In genomic region chr20:46060975-46061374, GRCh38 we compare ENCODE assay signal across 14 cellular contexts. TPM values are rescaled to one million over a fixed set of nuclear protein-coding genes. Genes with fewer than 3 reads are reported as not detected.
DNase-seq lines count a peak whose midpoint lies in the region; ATAC-seq and TF ChIP-seq lines count a peak whose summit lies in the region.
"Had no signal": no experiment of that assay in that cellular context is flagged by ENCODE, and none has a peak within 500 bp of the region (broad histone marks: within the 10 kb centered on the region; RNA-seq: fewer than 3 reads in every experiment).

No MANE protein-coding gene starts in this region.

- H3K4me1 ChIP-seq in CD8-positive, alpha-beta memory T cell (ENCODE audit: insufficient read depth, low read length) = peaks cover 35% of the 10 kb centered on the region
- H3K4me1 ChIP-seq in Loucy (ENCODE audit: insufficient read depth, low read length, poor library complexity, severe bottlenecking) = peaks cover 21% of the 10 kb centered on the region
- peaks cover 37 to 63% (median 52%) of the 10 kb centered on the region in 6 donors for H3K4me1 ChIP-seq in spleen
- peaks cover 16% of the 10 kb centered on the region for H3K4me1 ChIP-seq in testis

- peaks cover 17% of the 10 kb centered on the region for H4K20me1 ChIP-seq in Loucy (ENCODE audit: insufficient read depth, low read length, poor library complexity, severe bottlenecking)

- H3K4me1 Mint-ChIP-seq in CD8-positive, alpha-beta memory T cell = peaks cover 47 to 63% (median 63%) of the 10 kb centered on the region in 3 donors
- peaks cover 89% of the 10 kb centered on the region for H3K4me1 Mint-ChIP-seq in dendritic cell treated with granulocyte-macrophage colony-stimulating factor and Interleukin-4, amounts not matched to agents 40 ng/mL and 50 ng/mL, for 4 days (ENCODE audit: low read depth)

- no peak overlapping the region for H2AFZ ChIP-seq in Loucy (ENCODE audit: low read length)

- no peak for ATAC-seq in HG02610 (IDR thresholded peaks at IDR 0.05; ENCODE audit: unreplicated experiment)
- ATAC-seq: Panc1 had no signal

- H3K4me2 ChIP-seq in Loucy (ENCODE audit: low read depth, low read length, poor library complexity, severe bottlenecking) = peak overlapping the region; percentile 56

- intact Hi-C loops in dendritic cell treated with granulocyte-macrophage colony-stimulating factor and Interleukin-4, amounts not matched to agents 40 ng/mL and 50 ng/mL, for 4 days (cut with micrococcal nuclease) = loop anchor here (2.0 kb wide), 1 partner anchor 58 kb away; the partner anchor contains the start of gene CD40
- intact Hi-C loops in spleen (cut with DNase I; ENCODE audit: low total_unique reads) (no loop called here), testis (cut with DNase I; ENCODE audit: low total_unique reads) (no loop called here), lower leg skin (cut with DNase I; ENCODE audit: low total_unique reads) (no loop called here)

- H3K79me2 ChIP-seq in Loucy (ENCODE audit: insufficient read depth, low read length) = no peaks in the 10 kb centered on the region

- H3K9me3 Mint-ChIP-seq in CD8-positive, alpha-beta memory T cell = no peaks in the 10 kb centered on the region
- H3K9me3 Mint-ChIP-seq in dendritic cell treated with granulocyte-macrophage colony-stimulating factor and Interleukin-4, amounts not matched to agents 40 ng/mL and 50 ng/mL, for 4 days = no peaks in the 10 kb centered on the region
- H3K9me3 Mint-ChIP-seq: activated CD4-positive, alpha-beta T cell treated with anti-CD3 and anti-CD28 coated beads, Interleukin-2, amount 10 ng/mL, durations not matched to agents 24 days and 14 days had no signal

- H3K9me3 ChIP-seq in CD8-positive, alpha-beta memory T cell (ENCODE audit: low read length) = no peaks in the 10 kb centered on the region
- H3K9me3 ChIP-seq in Loucy (ENCODE audit: insufficient read depth, low read depth, low read length) (no peaks in the 10 kb centered on the region), spleen (no peaks in the 10 kb centered on the region), testis (no peaks in the 10 kb centered on the region)

- TF ChIP-seq CTCF in Loucy (conservative IDR thresholded peaks at IDR 0.05; ENCODE audit: low read length) (no peak), spleen (IDR thresholded peaks at IDR 0.05 in 8 of 11, conservative IDR thresholded peaks at IDR 0.05 in 3 of 11) (no peak), testis (IDR thresholded peaks at IDR 0.05) (no peak), lower leg skin (IDR thresholded peaks at IDR 0.05) (no peak)

- peak overlapping the region; percentile 9 for H3K9ac ChIP-seq in Loucy (ENCODE audit: low read depth, low read length, poor library complexity, severe bottlenecking)

- H3K36me3 ChIP-seq in CD8-positive, alpha-beta memory T cell (ENCODE audit: insufficient read depth, low read length) = peaks cover 51% of the 10 kb centered on the region
- H3K36me3 ChIP-seq in Loucy (ENCODE audit: insufficient read depth, low read length) (peaks cover 50% of the 10 kb centered on the region; the same call in 1 of the 2 replicates), spleen (peaks cover 24 to 69% (median 49%) of the 10 kb centered on the region in 6 donors), testis (ENCODE audit: low read depth, missing control alignments) (no peaks in the 10 kb centered on the region)

- no peaks in the 10 kb centered on the region for H3K9me2 ChIP-seq in Loucy (replicated peaks; ENCODE audit: low read depth, low read length)

- POLR2A ChIA-PET in CD8-positive, alpha-beta memory T cell (lab: Charles Lee) = no interaction called here

- CTCF ChIA-PET in CD8-positive, alpha-beta memory T cell (lab: Charles Lee) = interaction anchor here (1.2 to 1.3 kb wide), 2 partner anchors 17 to 74 kb away, joined by 3 read pairs; no protein-coding TSS in a partner anchor

- H3K27ac ChIP-seq in CD8-positive, alpha-beta memory T cell (ENCODE audit: low read depth, low read length) = no peak overlapping the region
- peak overlapping the region in 7 of 8 donors; percentile 43 to 75 (median 68) for H3K27ac ChIP-seq in spleen
- H3K27ac ChIP-seq in testis = no peak overlapping the region

- TF ChIP-seq POLR2A in spleen (IDR thresholded peaks at IDR 0.05) = no peak
- no peak for TF ChIP-seq POLR2A in testis (IDR thresholded peaks at IDR 0.05)
- TF ChIP-seq POLR2A in lower leg skin (IDR thresholded peaks at IDR 0.05) = no peak

- H3K4me3 ChIP-seq in CD8-positive, alpha-beta memory T cell (ENCODE audit: low read length) = no peak overlapping the region
- H3K4me3 ChIP-seq in Loucy (ENCODE audit: low read length, poor library complexity, severe bottlenecking) (peak overlapping the region; percentile 5), spleen (no peak overlapping the region), testis (no peak overlapping the region), lower leg skin (ENCODE audit: low read depth, poor library complexity, severe bottlenecking) (no peak overlapping the region)

- peaks cover 5 to 8% of the 10 kb centered on the region in 2 donors for H3K27me3 Mint-ChIP-seq in CD8-positive, alpha-beta memory T cell
- H3K27me3 Mint-ChIP-seq in dendritic cell treated with granulocyte-macrophage colony-stimulating factor and Interleukin-4, amounts not matched to agents 40 ng/mL and 50 ng/mL, for 4 days = peaks cover 22% of the 10 kb centered on the region

- H3K27me3 ChIP-seq in CD8-positive, alpha-beta memory T cell (ENCODE audit: insufficient read depth, low read length, poor library complexity, severe bottlenecking) = no peaks in the 10 kb centered on the region
- H3K27me3 ChIP-seq in Loucy (ENCODE audit: insufficient read depth, low read length, poor library complexity, severe bottlenecking) (no peaks in the 10 kb centered on the region), spleen (replicated peaks in 1 of 7) (peaks cover 3 to 35% (median 20%) of the 10 kb centered on the region in 7 donors), testis (no peaks in the 10 kb centered on the region)

- peak overlapping the region in 4 of 8 donors; percentile 1 to 64 (median 54) for H3K27ac Mint-ChIP-seq in CD8-positive, alpha-beta memory T cell
- H3K27ac Mint-ChIP-seq in dendritic cell treated with granulocyte-macrophage colony-stimulating factor and Interleukin-4, amounts not matched to agents 40 ng/mL and 50 ng/mL, for 4 days = peak overlapping the region; percentile 93

- peaks cover 7% of the 10 kb centered on the region; the same call in 1 of the 2 replicates for H3F3A ChIP-seq in Loucy (ENCODE audit: low read depth)

- DNase-seq in CD8-positive, alpha-beta memory T cell = no peak
- DNase-seq in spleen = no peak
- DNase-seq in testis = no peak
- no peak for DNase-seq in lower leg skin (ENCODE audit: low spot score in 2 of 2)
- DNase-seq: activated CD4-positive, alpha-beta T cell treated with anti-CD3 and anti-CD28 coated beads, Interleukin-2, amount 10 ng/mL, durations not matched to agents 24 days and 14 days; cerebellar nuclear complex; NCI-H2107; NCI-H526 treated with DMSO at 0.1 percent for 48 hours had no signal

- H3K36me3 Mint-ChIP-seq in CD8-positive, alpha-beta memory T cell = peaks cover 49 to 62% (median 62%) of the 10 kb centered on the region in 3 donors
- H3K36me3 Mint-ChIP-seq in dendritic cell treated with granulocyte-macrophage colony-stimulating factor and Interleukin-4, amounts not matched to agents 40 ng/mL and 50 ng/mL, for 4 days (ENCODE audit: low read depth) = peaks cover 52% of the 10 kb centered on the region

- peak overlapping the region in 4 of 7 donors; percentile 2 to 65 (median 50) for H3K4me3 Mint-ChIP-seq in CD8-positive, alpha-beta memory T cell
- H3K4me3 Mint-ChIP-seq in dendritic cell treated with granulocyte-macrophage colony-stimulating factor and Interleukin-4, amounts not matched to agents 40 ng/mL and 50 ng/mL, for 4 days = no peak overlapping the region

- 70 to 80% (median 72%) methylated on average over 4 of the region's 4 CpGs for WGBS in spleen, 5 donors
- 78 to 81% methylated on average over 4 of the region's 4 CpGs for WGBS in testis, 2 donors
- 87 to 95% methylated on average over 4 of the region's 4 CpGs for WGBS in lower leg skin, 2 donors

RNA-seq across cellular contexts. Expression of gene NCOA5, which starts 28.8 kb away (rescaled TPM):
- 10 to 100 TPM; 34.9 to 36.9 TPM for total RNA-seq in CD8-positive, alpha-beta memory T cell
- 28.7 TPM for polyA plus RNA-seq in CD8-positive, alpha-beta memory T cell
- total RNA-seq in spleen (10 to 100 TPM; 27.3 to 33.2 (median 29.2) TPM), testis (10 to 100 TPM; 55.6 to 66.2 TPM), lower leg skin (10 to 100 TPM; 27.7 to 51.5 (median 41.2) TPM)
- polyA plus RNA-seq in spleen (10 to 100 TPM; 14.3 to 22.3 (median 16.6) TPM), testis (ENCODE audit: insufficient read depth, low read depth, low replicate concordance) (64.0 TPM)

RNA-seq across cellular contexts. Expression of gene SLC12A5, which starts 32.0 kb away (rescaled TPM):
- total RNA-seq in CD8-positive, alpha-beta memory T cell = not detected
- not detected for polyA plus RNA-seq in CD8-positive, alpha-beta memory T cell
- total RNA-seq in spleen (1 to 10 TPM in 5 of 7 donors, under 1 TPM in 2; 0.20 to 4.0 (median 2.5) TPM), testis (1 to 10 TPM; 5.5 to 9.2 TPM), lower leg skin (not detected)
- polyA plus RNA-seq in spleen (1 to 10 TPM; 1.8 to 8.7 (median 4.1) TPM), testis (ENCODE audit: insufficient read depth, low read depth, low replicate concordance) (15.5 TPM)
- total RNA-seq: activated CD4-positive, alpha-beta T cell treated with anti-CD3 and anti-CD28 coated beads, Interleukin-2, amount 10 ng/mL, durations not matched to agents 24 days and 14 days had no signal

RNA-seq across cellular contexts. Expression of gene MMP9, which starts 52.3 kb away (rescaled TPM):
- 1 to 10 TPM; 3.9 to 5.0 TPM for total RNA-seq in CD8-positive, alpha-beta memory T cell
- polyA plus RNA-seq in CD8-positive, alpha-beta memory T cell = not detected
- 100 to 1,000 TPM in 5 of 7 donors, 10 to 100 TPM in 2; 75.2 to 295 (median 168) TPM for total RNA-seq in spleen
- polyA plus RNA-seq in spleen = 10 to 100 TPM; 33.3 to 49.7 (median 37.1) TPM
- under 1 TPM; 0.39 to 0.56 TPM for total RNA-seq in testis
- polyA plus RNA-seq in testis (ENCODE audit: insufficient read depth, low read depth, low replicate concordance) = 10.0 TPM
- total RNA-seq in lower leg skin = 1 to 10 TPM in 3 of 4 donors, not detected in 1; 1.8 to 7.0 (median 1.9) TPM
- total RNA-seq: H4 had no signal
- polyA plus RNA-seq: BJ had no signal

RNA-seq across cellular contexts. Expression of gene CD40, which starts 57.1 kb away (rescaled TPM):
- 1 to 10 TPM; 3.5 to 4.1 TPM for total RNA-seq in CD8-positive, alpha-beta memory T cell
- polyA plus RNA-seq in CD8-positive, alpha-beta memory T cell = 2.8 TPM
- total RNA-seq in spleen (10 to 100 TPM; 30.7 to 70.3 (median 44.2) TPM), testis (1 to 10 TPM; 5.0 to 5.3 TPM), lower leg skin (10 to 100 TPM; 12.0 to 17.5 (median 15.9) TPM)
- polyA plus RNA-seq in spleen (100 to 1,000 TPM in 1 of 3 donors, 10 to 100 TPM in 2; 66.1 to 108 (median 68.7) TPM), testis (ENCODE audit: insufficient read depth, low read depth, low replicate concordance) (8.8 TPM)

Comparison
In these comparisons a context has a peak if more than half of its experiments do, and no peak if none do; other contexts are left out.
1. H3K27ac ChIP-seq: peak in spleen (7 of 8); none in CD8-positive, alpha-beta memory T cell (single experiment) and testis (0 of 2).
2. RNA of gene MMP9, which starts 52.3 kb away (total RNA-seq): 75.2 to 295 TPM in spleen; 3.9 to 5.0 TPM in CD8-positive, alpha-beta memory T cell, 1.8 to 7.0 TPM in lower leg skin and 0.39 to 0.56 TPM in testis; every median in the first group is over 4 times any median in the second.